20 cellular contexts compared by ENCODE assay signal in the genomic region with DNA sequence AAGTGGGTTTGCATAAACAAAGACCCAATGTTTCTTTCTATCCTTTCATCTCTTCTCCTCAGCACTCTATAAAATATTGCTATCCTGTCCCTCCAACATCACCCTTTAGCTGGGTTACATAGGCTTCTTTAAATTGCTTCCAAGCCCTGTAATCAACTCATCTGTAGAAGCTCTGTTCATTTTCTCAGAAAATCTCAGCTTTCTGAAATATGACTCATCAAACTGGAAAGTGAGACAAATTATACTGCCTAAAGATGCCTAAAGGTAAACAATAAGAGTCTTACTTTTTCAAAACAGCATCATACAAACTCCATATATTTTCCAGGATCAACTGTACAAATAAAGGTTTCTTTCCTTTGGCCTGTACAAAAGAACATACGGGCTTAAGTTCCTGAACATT. TPM values are rescaled to one million over a fixed set of nuclear protein-coding genes. Genes with fewer than 3 reads are reported as not detected.
DNase-seq lines count a peak whose midpoint lies in the region; ATAC-seq, FAIRE-seq and TF ChIP-seq lines count a peak whose summit lies in the region.
"Had no signal": no experiment of that assay in that cellular context is flagged by ENCODE, and none has a peak within 500 bp of the region (broad histone marks: within the 10 kb centered on the region; RNA-seq: fewer than 3 reads in every experiment).

No MANE protein-coding gene starts in this region.

- H4K8ac ChIP-seq in mesenchymal stem cell (ENCODE audit: low read length): no peak overlapping the region

- no peak overlapping the region for H3K4me2 ChIP-seq in mesenchymal stem cell (ENCODE audit: low read length, poor library complexity, severe bottlenecking)
- H3K4me2 ChIP-seq: SK-N-SH had no signal

- ATAC-seq in HG03521 (IDR thresholded peaks at IDR 0.05; ENCODE audit: unreplicated experiment) (no peak), HG03378 (IDR thresholded peaks at IDR 0.05; ENCODE audit: unreplicated experiment) (no peak)

- no peak overlapping the region for H2BK15ac ChIP-seq in mesenchymal stem cell (ENCODE audit: low read depth, poor library complexity, severe bottlenecking)

- H3K36me3 ChIP-seq in mesenchymal stem cell (ENCODE audit: control insufficient read depth in 1 of 2, insufficient read depth in 2 of 2, low read depth in 1 of 2, low read length in 2 of 2): peaks cover 0 to 60% of the 10 kb centered on the region in 2 experiments

- no peak overlapping the region for H3K4me3 Mint-ChIP-seq in chondrocyte (ENCODE audit: unreplicated experiment)
- H3K4me3 Mint-ChIP-seq: CD14-positive monocyte, IgD-negative memory B cell had no signal

- DNase-seq in GM19239 (ENCODE audit: insufficient read length, low spot score) (no peak), M059J (ENCODE audit: low read depth) (peak; percentile 7), chondrocyte (ENCODE audit: low spot score) (no peak), mesenchymal stem cell (peak; percentile 22), GM12892 (ENCODE audit: insufficient read length) (no peak)
- DNase-seq: DMS79 treated with DMSO at 0.1 percent for 48 hours; GDM1; NCI-H1105; NCI-H1694; NCI-H2081 treated with DMSO at 0.1 percent for 48 hours; NK-92 treated with Interleukin-12 subunit alpha and Interleukin-12 subunit beta, amount 100 ng/mL, for 24 hours; SHP77 treated with DMSO at 0.1 percent for 48 hours; SK-N-SH had no signal

- peaks cover 28% of the 10 kb centered on the region for H3K36me3 Mint-ChIP-seq in chondrocyte (ENCODE audit: low read depth)

- H4K91ac ChIP-seq in mesenchymal stem cell (ENCODE audit: low read length): no peak overlapping the region

- no peak overlapping the region for H3K4ac ChIP-seq in mesenchymal stem cell (ENCODE audit: low read depth in 1 of 2, low read length in 2 of 2)

- TF ChIP-seq POLR2A in GM12892 (IDR thresholded peaks at IDR 0.05; ENCODE audit: low read depth, low read length): no peak

- no peak overlapping the region for H3K4me3 ChIP-seq in mesenchymal stem cell (ENCODE audit: insufficient read depth in 1 of 2, low read depth in 1 of 2, low read length in 2 of 2)

- no peak overlapping the region for H3K18ac ChIP-seq in mesenchymal stem cell (ENCODE audit: low read depth in 1 of 2, low read length in 2 of 2)

- H3K27ac ChIP-seq in mesenchymal stem cell (ENCODE audit: low read length, poor library complexity, severe bottlenecking): no peak overlapping the region

- no peaks in the 10 kb centered on the region for H3K27me3 ChIP-seq in mesenchymal stem cell (ENCODE audit: control insufficient read depth in 1 of 2, insufficient read depth in 1 of 2, low read length in 2 of 2)

- H3K9me3 Mint-ChIP-seq in chondrocyte (ENCODE audit: low read depth): no peaks in the 10 kb centered on the region
- H3K9me3 Mint-ChIP-seq: CD14-positive monocyte, IgD-negative memory B cell had no signal

- no peaks in the 10 kb centered on the region for H3K79me1 ChIP-seq in mesenchymal stem cell (replicated peaks; ENCODE audit: low read length, poor library complexity, severe bottlenecking)

- no peaks in the 10 kb centered on the region for H3K9me3 ChIP-seq in mesenchymal stem cell (ENCODE audit: control insufficient read depth, low read length)
- H3K9me3 ChIP-seq: SK-N-SH had no signal

- no peak overlapping the region for H2AFZ ChIP-seq in mesenchymal stem cell (ENCODE audit: low read depth, low read length)

- no peaks in the 10 kb centered on the region for H3K27me3 Mint-ChIP-seq in chondrocyte (ENCODE audit: low read depth)
- H3K27me3 Mint-ChIP-seq: IgD-negative memory B cell had no signal

- TF ChIP-seq CTCF in chondrocyte (IDR thresholded peaks at IDR 0.05): no peak

- no peak overlapping the region for H2AK5ac ChIP-seq in mesenchymal stem cell (ENCODE audit: low read length, severe bottlenecking)

- peak overlapping the region; percentile 37 for H3K27ac Mint-ChIP-seq in chondrocyte (ENCODE audit: unreplicated experiment)

- H3K4me1 Mint-ChIP-seq in chondrocyte (ENCODE audit: low read depth): no peaks in the 10 kb centered on the region

- H3K23ac ChIP-seq in mesenchymal stem cell (ENCODE audit: low read length in 2 of 2): no peak overlapping the region

- no peak overlapping the region for H2BK5ac ChIP-seq in mesenchymal stem cell (ENCODE audit: low read depth, low read length, poor library complexity, severe bottlenecking)

- no peak overlapping the region for H3K9ac ChIP-seq in mesenchymal stem cell (ENCODE audit: low read length)
- H3K9ac ChIP-seq: SK-N-SH had no signal

- H3K14ac ChIP-seq in mesenchymal stem cell (ENCODE audit: low read length in 2 of 2): no peak overlapping the region

- no peak overlapping the region for H2BK120ac ChIP-seq in mesenchymal stem cell (ENCODE audit: low read depth, low read length)

- no peak overlapping the region for H2BK12ac ChIP-seq in mesenchymal stem cell (ENCODE audit: low read length in 2 of 2)

- no peaks in the 10 kb centered on the region for H3K4me1 ChIP-seq in mesenchymal stem cell (ENCODE audit: control insufficient read depth, insufficient read depth, low read depth, low read length)

- WGBS in mesenchymal stem cell: 100% methylated on average over 1 of the region's 1 CpG

- peak; percentile 31 for FAIRE-seq in GM19239 (lab: Jason Lieb, UNC)
- FAIRE-seq in GM12892 (lab: Jason Lieb, UNC): no peak
- FAIRE-seq: H1, HTR-8/SVneo, RCC 7860 had no signal

RNA-seq across cellular contexts. Expression of gene EFL1, which starts 33.8 kb away (rescaled TPM):
- 20.3 and 21.1 TPM in 2 replicates for total RNA-seq in M059J (2014; rRNA removed; shearing (Covaris generic))
- total RNA-seq in chondrocyte: 15.7 to 19.4 TPM (median 16.6 TPM) in 3 replicates
- 7.4 TPM for polyA plus RNA-seq in mesenchymal stem cell (2013, experiment 1 of 2)
- polyA plus RNA-seq in mesenchymal stem cell (2013, experiment 2 of 2): 9.6 TPM
- polyA plus RNA-seq in GM12892 (2012; ENCODE audit: missing spikeins): 14.9 TPM

RNA-seq across cellular contexts. Expression of gene SAXO2, which starts 33.9 kb away (rescaled TPM):
- 0.42 TPM in 1 of 2 replicates, not detected in the other for total RNA-seq in M059J (2014; rRNA removed; shearing (Covaris generic))
- total RNA-seq in chondrocyte: 0.90 to 5.1 TPM (median 1.0 TPM) in 3 replicates
- 0.36 TPM for polyA plus RNA-seq in mesenchymal stem cell (2013, experiment 1 of 2)
- 0.34 TPM for polyA plus RNA-seq in mesenchymal stem cell (2013, experiment 2 of 2)
- polyA plus RNA-seq in GM12892 (2012; ENCODE audit: missing spikeins): 0.68 TPM
- polyA plus RNA-seq: CD14-positive monocyte had no signal

Comparison
In these comparisons a context has a peak if more than half of its experiments do, and no peak if none do; other contexts are left out.
1. DNase-seq: peak in M059J (single experiment) and mesenchymal stem cell (single experiment); none in GM19239 (single experiment), chondrocyte (single experiment) and GM12892 (single experiment).